8 cellular contexts compared by ENCODE assay signal in genomic region chr6:14129572-14129971, GRCh38. TPM values are rescaled to one million over a fixed set of nuclear protein-coding genes. Genes with fewer than 3 reads are reported as not detected.
DNase-seq lines count a peak whose midpoint lies in the region; ATAC-seq, FAIRE-seq and TF ChIP-seq lines count a peak whose summit lies in the region.

No MANE protein-coding gene starts in this region.

- peaks cover 6% of the 10 kb centered on the region for H3K36me3 Mint-ChIP-seq in IgD-negative memory B cell

- H3K4me1 Mint-ChIP-seq in IgD-negative memory B cell, result peaks cover 63 to 68% (median 64%) of the 10 kb centered on the region in 3 donors

- intact Hi-C loops in lower lobe of right lung (cut with DNase I), result no loop called here

- peaks cover 35% of the 10 kb centered on the region for H3K36me3 ChIP-seq in lower lobe of right lung

- H3K9me3 ChIP-seq in lower lobe of right lung, result no peaks in the 10 kb centered on the region

- H3K4me3 ChIP-seq in AG09309 (ENCODE audit: control insufficient read depth, low read depth, low read length) (no peak overlapping the region), lower lobe of right lung (no peak overlapping the region)

- FAIRE-seq in urothelium cell line (lab: Jason Lieb, UNC), result no peak

- no peak overlapping the region for H3K27ac ChIP-seq in lower lobe of right lung

- peak overlapping the region in 3 of 4 donors; percentile 71 to 84 (median 77) for H3K4me3 Mint-ChIP-seq in IgD-negative memory B cell

- H3K4me1 ChIP-seq in lower lobe of right lung, result peaks cover 21% of the 10 kb centered on the region

- peak; percentile 69 for TF ChIP-seq CTCF in AG09309 (IDR thresholded peaks at IDR 0.05; ENCODE audit: control insufficient read depth, insufficient read depth, low read depth, low read length, missing control alignments)
- peak; percentile 67 for TF ChIP-seq CTCF in GM12873 (IDR thresholded peaks at IDR 0.05; ENCODE audit: insufficient read depth, low read depth, low read length, missing control alignments)
- peak; percentile 52 for TF ChIP-seq CTCF in lower lobe of right lung (IDR thresholded peaks at IDR 0.05)

- H3K27me3 ChIP-seq in lower lobe of right lung (ENCODE audit: low read depth), result no peaks in the 10 kb centered on the region

- peak; percentile 65 to 81 for ATAC-seq in lower lobe of right lung
- ATAC-seq in HG03039 (IDR thresholded peaks at IDR 0.05; ENCODE audit: unreplicated experiment), result no peak

- peak; percentile 34 for DNase-seq in AG09309 (ENCODE audit: low read depth)
- DNase-seq in RPMI7951 (ENCODE audit: low read depth), result peak; percentile 71
- DNase-seq in dermis blood vessel endothelial cell, result peak; percentile 68
- no peak for DNase-seq in lower lobe of right lung
- DNase-seq in urothelium cell line (ENCODE audit: low spot score), result peak; percentile 61

- H3K27ac Mint-ChIP-seq in IgD-negative memory B cell, result peak overlapping the region; percentile 76 to 91 (median 88)

- H3K27me3 Mint-ChIP-seq in IgD-negative memory B cell, result no peaks in the 10 kb centered on the region

- no peaks in the 10 kb centered on the region for H3K9me3 Mint-ChIP-seq in IgD-negative memory B cell

RNA-seq across cellular contexts. Expression of gene CD83, which starts 12.0 kb away (rescaled TPM):
- polyA plus RNA-seq in IgD-negative memory B cell, result 43.8 TPM
- 12.8 and 14.9 TPM in 2 replicates for total RNA-seq in RPMI7951 (2014; rRNA removed; shearing (Covaris generic))
- 2.9 and 5.3 TPM in 2 replicates for total RNA-seq in dermis blood vessel endothelial cell
- total RNA-seq in lower lobe of right lung, result 25.0 TPM
